In the genomic region with DNA sequence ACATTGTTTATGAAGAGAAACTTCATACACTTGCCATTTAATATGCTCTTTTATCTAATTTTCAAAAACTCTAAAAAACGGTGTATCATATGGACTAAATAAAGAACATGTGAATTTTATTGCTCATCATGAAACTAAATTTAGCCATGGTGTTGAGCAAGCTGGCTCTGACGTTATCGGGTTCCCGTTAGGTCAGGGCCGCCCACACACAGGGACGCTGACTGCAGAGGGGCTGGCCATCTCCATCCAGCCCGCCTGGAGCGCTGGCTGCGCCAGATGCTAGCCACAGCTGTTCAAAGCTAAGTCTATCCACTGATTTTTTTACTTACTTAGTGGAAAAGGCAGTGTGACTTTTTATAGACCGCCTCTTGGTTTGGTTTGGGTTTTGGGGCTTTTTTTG, we compare ENCODE assay signal across 9 cellular contexts. TPM values are rescaled to one million over a fixed set of nuclear protein-coding genes. Genes with fewer than 3 reads are reported as not detected.
DNase-seq lines count a peak whose midpoint lies in the region; ATAC-seq lines count a peak whose summit lies in the region.
"Had no signal": no experiment of that assay in that cellular context is flagged by ENCODE, and none has a peak within 500 bp of the region (broad histone marks: within the 10 kb centered on the region; RNA-seq: fewer than 3 reads in every experiment).

No MANE protein-coding gene starts in this region.

- peak; percentile 98 for DNase-seq in HCEC 1CT
- DNase-seq in activated T-cell treated with anti-CD3 and anti-CD28 coated beads, Interleukin-2, amount 50 U/mL, for 48 hours = peak; percentile 38 to 60
- peak; percentile 94 for DNase-seq in left ventricle myocardium superior
- peak; percentile 16 to 21 for DNase-seq in stimulated activated CD8-positive, alpha-beta memory T cell treated with anti-CD3 and anti-CD28 coated beads, Interleukin-2, amount 100 ng/mL, for 48 hours (ENCODE audit: low read depth in 2 of 2)
- no peak for DNase-seq in islet precursor cell
- DNase-seq: NCI-H1930 had no signal

- intact Hi-C loops in left ventricle myocardium superior (cut with micrococcal nuclease) = no loop called here

- ATAC-seq in left ventricle myocardium superior (peak; percentile 98), GM19351 (IDR thresholded peaks at IDR 0.05; ENCODE audit: unreplicated experiment) (no peak), GM21619 (IDR thresholded peaks at IDR 0.05; ENCODE audit: unreplicated experiment) (no peak), HG02571 (IDR thresholded peaks at IDR 0.05; ENCODE audit: unreplicated experiment) (no peak)

RNA-seq across cellular contexts. Expression of gene DYNC1H1, which starts 36.5 kb away (rescaled TPM):
- 387 TPM for total RNA-seq in left ventricle myocardium superior
